ENCODE assay signal across 8 cellular contexts in genomic region chr10:59805043-59805442, GRCh38. TPM values are rescaled to one million over a fixed set of nuclear protein-coding genes. Genes with fewer than 3 reads are reported as not detected.
DNase-seq lines count a peak whose midpoint lies in the region; ATAC-seq and TF ChIP-seq lines count a peak whose summit lies in the region.

No MANE protein-coding gene starts in this region.

- no peaks in the 10 kb centered on the region for H3K27me3 Mint-ChIP-seq in brain
- no peaks in the 10 kb centered on the region for H3K27me3 Mint-ChIP-seq in naive B cell

- no peaks in the 10 kb centered on the region for H3K9me3 Mint-ChIP-seq in brain
- no peaks in the 10 kb centered on the region for H3K9me3 Mint-ChIP-seq in naive B cell
- no peaks in the 10 kb centered on the region for H3K9me3 Mint-ChIP-seq in stimulated activated effector memory CD8-positive, alpha-beta T cell treated with anti-CD3 and anti-CD28 coated beads, Interleukin-12 subunit alpha, Interleukin-12 subunit beta, amount 100 ng/mL, for 72 hours

- no peak overlapping the region for H3K4me3 Mint-ChIP-seq in brain
- no peak overlapping the region for H3K4me3 Mint-ChIP-seq in naive B cell
- H3K4me3 Mint-ChIP-seq in stimulated activated effector memory CD8-positive, alpha-beta T cell treated with anti-CD3 and anti-CD28 coated beads, Interleukin-12 subunit alpha, Interleukin-12 subunit beta, amount 100 ng/mL, for 72 hours: no peak overlapping the region

- peak; percentile 38 to 51 for ATAC-seq in naive B cell (ENCODE audit: low read depth in 2 of 2)
- no peak for ATAC-seq in stimulated activated effector memory CD8-positive, alpha-beta T cell treated with anti-CD3 and anti-CD28 coated beads, Interleukin-12 subunit alpha, Interleukin-12 subunit beta, amount 100 ng/mL, for 72 hours

- H3K27ac Mint-ChIP-seq in brain (peak overlapping the region in 1 of 5 experiments; percentile 51), naive B cell (peak overlapping the region in 1 of 6 donors; percentile 54)
- no peak overlapping the region for H3K27ac Mint-ChIP-seq in stimulated activated effector memory CD8-positive, alpha-beta T cell treated with anti-CD3 and anti-CD28 coated beads, Interleukin-12 subunit alpha, Interleukin-12 subunit beta, amount 100 ng/mL, for 72 hours

- TF ChIP-seq CTCF in brain (conservative IDR thresholded peaks at IDR 0.05): peak; percentile 39 to 56

- H3K4me1 Mint-ChIP-seq in brain: peaks cover 20% of the 10 kb centered on the region
- peaks cover 13 to 38% (median 26%) of the 10 kb centered on the region in 3 donors for H3K4me1 Mint-ChIP-seq in naive B cell
- peaks cover 6% of the 10 kb centered on the region for H3K4me1 Mint-ChIP-seq in stimulated activated effector memory CD8-positive, alpha-beta T cell treated with anti-CD3 and anti-CD28 coated beads, Interleukin-12 subunit alpha, Interleukin-12 subunit beta, amount 100 ng/mL, for 72 hours

- peaks cover 85% of the 10 kb centered on the region for H3K36me3 Mint-ChIP-seq in brain
- peaks cover 25 to 47% of the 10 kb centered on the region in 2 donors for H3K36me3 Mint-ChIP-seq in naive B cell
- peaks cover 100% of the 10 kb centered on the region for H3K36me3 Mint-ChIP-seq in stimulated activated effector memory CD8-positive, alpha-beta T cell treated with anti-CD3 and anti-CD28 coated beads, Interleukin-12 subunit alpha, Interleukin-12 subunit beta, amount 100 ng/mL, for 72 hours

- DNase-seq in activated CD4-positive, alpha-beta T cell treated with anti-CD3 and anti-CD28 coated beads for 48 hours: peak; percentile 40
- DNase-seq in activated CD4-positive, alpha-beta T cell treated with anti-CD3 and anti-CD28 coated beads, Interleukin-2, amount 50 U/mL, for 1 hour: no peak
- DNase-seq in Kasumi-1 (lab: John Stamatoyannopoulos, UW): peak; percentile 79 to 85
- no peak for DNase-seq in naive B cell
- no peak for DNase-seq in stimulated activated effector memory CD8-positive, alpha-beta T cell treated with anti-CD3 and anti-CD28 coated beads, Interleukin-12 subunit alpha, Interleukin-12 subunit beta, amount 100 ng/mL, for 72 hours (ENCODE audit: low spot score in 2 of 2)
- DNase-seq in NCI-H2029 treated with DMSO at 0.1 percent for 48 hours (lab: John Stamatoyannopoulos, UW): no peak
- no peak for DNase-seq in mesenteric fat pad (ENCODE audit: low spot score)

RNA-seq across cellular contexts. Expression of gene MRLN, which starts 51.8 kb away (rescaled TPM):
- polyA plus RNA-seq in brain (ENCODE audit: insufficient read depth, low read depth, low replicate concordance) (not detected), naive B cell (ENCODE audit: low read depth in 6 of 6) (not detected)
- not detected for total RNA-seq in mesenteric fat pad

Comparison
In these comparisons a context has a peak if more than half of its experiments do, and no peak if none do; other contexts are left out.
1. DNase-seq: peak in activated CD4-positive, alpha-beta T cell treated with anti-CD3 and anti-CD28 coated beads for 48 hours (single experiment) and Kasumi-1 (2 of 2); none in activated CD4-positive, alpha-beta T cell treated with anti-CD3 and anti-CD28 coated beads, Interleukin-2, amount 50 U/mL, for 1 hour (single experiment), naive B cell (single experiment), stimulated activated effector memory CD8-positive, alpha-beta T cell treated with anti-CD3 and anti-CD28 coated beads, Interleukin-12 subunit alpha, Interleukin-12 subunit beta, amount 100 ng/mL, for 72 hours (0 of 2), NCI-H2029 treated with DMSO at 0.1 percent for 48 hours (single experiment) and mesenteric fat pad (single experiment).